Comparison of ENCODE assay signal across 12 cellular contexts in the genomic region with DNA sequence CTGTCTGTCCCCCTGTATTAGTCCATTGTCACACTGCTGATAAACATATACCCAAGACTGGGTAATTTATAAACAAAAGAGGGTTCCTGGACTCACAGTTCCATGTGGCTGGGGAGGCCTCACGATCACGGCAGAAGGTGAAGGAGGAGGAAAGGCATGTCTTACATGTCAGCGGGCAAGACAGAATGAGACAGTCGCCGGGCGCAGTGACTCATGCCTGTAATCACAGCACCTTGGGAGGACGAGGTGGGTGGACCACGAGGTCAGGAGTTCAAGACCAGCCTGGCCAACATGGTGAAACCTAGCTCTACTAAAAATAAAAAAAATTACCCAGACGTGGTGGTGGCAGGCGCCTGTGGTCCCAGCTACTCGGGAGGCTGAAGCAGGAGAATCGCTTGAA. TPM values are rescaled to one million over a fixed set of nuclear protein-coding genes. Genes with fewer than 3 reads are reported as not detected.
A peak's percentile ranks its signal among the peaks of the same experiment; 100 is the strongest.
DNase-seq lines count a peak whose midpoint lies in the region; ATAC-seq, FAIRE-seq and TF ChIP-seq lines count a peak whose summit lies in the region.
"Had no signal": no experiment of that assay in that cellular context is flagged by ENCODE, and none has a peak within 500 bp of the region (broad histone marks: within the 10 kb centered on the region; RNA-seq: fewer than 3 reads in every experiment).

No MANE protein-coding gene starts in this region.

- no peak overlapping the region for H2AK5ac ChIP-seq in H1 (ENCODE audit: low read depth, low read length)

- H3K23ac ChIP-seq in H1 (ENCODE audit: insufficient read length): no peak overlapping the region

- TF ChIP-seq CTCF in HCT116 (IDR thresholded peaks at IDR 0.05 in 2 of 3, conservative IDR thresholded peaks at IDR 0.05 in 1 of 3; ENCODE audit: borderline replicate concordance in 1 of 3, insufficient read depth in 1 of 3, low read depth in 2 of 3, low read length in 2 of 3): no peak
- no peak for TF ChIP-seq CTCF in H1 (IDR thresholded peaks at IDR 0.05; ENCODE audit: control extremely low read depth in 1 of 3, insufficient read depth in 1 of 3, low read depth in 1 of 3, low read length in 3 of 3)

- peak overlapping the region; percentile 50 for H3K4me2 ChIP-seq in HCT116 (ENCODE audit: low read length)
- H3K4me2 ChIP-seq in H1 (ENCODE audit: insufficient read depth in 1 of 2, low read depth in 2 of 2, low read length in 2 of 2): no peak overlapping the region

- H2AFZ ChIP-seq in HCT116 (ENCODE audit: low read depth, low read length, poor library complexity, severe bottlenecking): no peak overlapping the region
- H2AFZ ChIP-seq in H1 (ENCODE audit: low read length): no peak overlapping the region

- no peak overlapping the region for H3K14ac ChIP-seq in H1 (ENCODE audit: insufficient read length)

- H3K9me3 Mint-ChIP-seq in activated naive CD4-positive, alpha-beta T cell treated with anti-CD3 and anti-CD28 coated beads, Interleukin-2, amount 50 U/mL, for 24 hours: no peaks in the 10 kb centered on the region
- H3K9me3 Mint-ChIP-seq in activated naive CD4-positive, alpha-beta T cell treated with anti-CD3 and anti-CD28 coated beads, Interleukin-2, amount 10 ng/mL, durations not matched to agents 7 days and 5 days: peaks cover 9% of the 10 kb centered on the region
- H3K9me3 Mint-ChIP-seq in stimulated activated effector memory CD8-positive, alpha-beta T cell treated with anti-CD3 and anti-CD28 coated beads, Interleukin-12 subunit alpha, Interleukin-12 subunit beta, amount 100 ng/mL, for 72 hours: no peaks in the 10 kb centered on the region

- TF ChIP-seq POLR2A in HCT116 (IDR thresholded peaks at IDR 0.05; ENCODE audit: borderline replicate concordance, extremely low read depth, insufficient read depth, insufficient read length) (no peak), H1 (IDR thresholded peaks at IDR 0.05; ENCODE audit: control extremely low read depth in 1 of 2, low read depth in 2 of 2, low read length in 2 of 2) (no peak)

- BruUV-seq in HCT116 (replicated peaks; lab: Mats Ljungman, UMichigan): no TSS peak

- H4K8ac ChIP-seq in H1 (ENCODE audit: extremely low read depth, insufficient read depth, low read length): no peak overlapping the region

- no peak overlapping the region for H3K4me3 Mint-ChIP-seq in activated naive CD4-positive, alpha-beta T cell treated with anti-CD3 and anti-CD28 coated beads, Interleukin-2, amount 50 U/mL, for 24 hours
- H3K4me3 Mint-ChIP-seq in activated naive CD4-positive, alpha-beta T cell treated with anti-CD3 and anti-CD28 coated beads, Interleukin-2, amount 10 ng/mL, durations not matched to agents 7 days and 5 days: no peak overlapping the region
- H3K4me3 Mint-ChIP-seq in stimulated activated effector memory CD8-positive, alpha-beta T cell treated with anti-CD3 and anti-CD28 coated beads, Interleukin-12 subunit alpha, Interleukin-12 subunit beta, amount 100 ng/mL, for 72 hours: no peak overlapping the region

- TF ChIP-seq RAD21 in HCT116 (IDR thresholded peaks at IDR 0.05; ENCODE audit: low read depth) (no peak), H1 (IDR thresholded peaks at IDR 0.05 in 1 of 2, conservative IDR thresholded peaks at IDR 0.05 in 1 of 2; ENCODE audit: low read depth in 2 of 2, low read length in 2 of 2) (no peak)

- H3K9me3 ChIP-seq in HCT116 (ENCODE audit: control insufficient read depth in 1 of 2, insufficient read depth in 1 of 2, low read depth in 1 of 2, low read length in 2 of 2) (no peaks in the 10 kb centered on the region), H1 (ENCODE audit: insufficient read depth in 2 of 2, low read depth in 1 of 2, low read length in 1 of 2) (peaks cover 0 to 6% of the 10 kb centered on the region in 2 experiments; a peak in 2 of 4 replicates), small intestine (ENCODE audit: control insufficient read depth, low read depth) (no peaks in the 10 kb centered on the region)

- no peak for DNase-seq in activated naive CD4-positive, alpha-beta T cell treated with anti-CD3 and anti-CD28 coated beads, Interleukin-2, amount 10 ng/mL, durations not matched to agents 7 days and 5 days
- no peak for DNase-seq in HCT116 (ENCODE audit: low read depth, low spot score)
- no peak for DNase-seq in H1 (ENCODE audit: low read depth in 1 of 2, low spot score in 2 of 2)
- no peak for DNase-seq in stimulated activated effector memory CD8-positive, alpha-beta T cell treated with anti-CD3 and anti-CD28 coated beads, Interleukin-12 subunit alpha, Interleukin-12 subunit beta, amount 100 ng/mL, for 72 hours (ENCODE audit: low spot score in 2 of 2)
- no peak for DNase-seq in germinal center (ENCODE audit: low spot score)
- DNase-seq in small intestine: no peak
- no peak for DNase-seq in NCI-H345 (lab: John Stamatoyannopoulos, UW)
- DNase-seq: KBM-7, NCI-H1048, NCI-H2107, NCI-H69 had no signal

- H3K4me3 ChIP-seq in HCT116 (replicated peaks in 1 of 2; ENCODE audit: low read depth in 1 of 2, low read length in 2 of 2): no peak overlapping the region
- H3K4me3 ChIP-seq in H1 (ENCODE audit: extremely low read depth in 1 of 4, insufficient read depth in 2 of 4, low read depth in 3 of 4, low read length in 4 of 4): no peak overlapping the region
- no peak overlapping the region for H3K4me3 ChIP-seq in small intestine (ENCODE audit: low read depth in 1 of 2, low read length in 2 of 2)

- intact Hi-C loops in HCT116 (cut with micrococcal nuclease): no loop called here

- H3K4me1 ChIP-seq in HCT116 (ENCODE audit: control insufficient read depth in 1 of 2, insufficient read depth in 2 of 2, low read length in 2 of 2) (peaks cover 6 to 15% of the 10 kb centered on the region in 2 experiments; a peak in 2 of 4 replicates), H1 (replicated peaks in 1 of 4; ENCODE audit: control insufficient read depth in 3 of 4, insufficient read depth in 4 of 4, low read length in 3 of 4) (0 out of 7 replicates have a peak, but pooled peaks cover 0 to 2% (median 0%) of the 10 kb centered on the region in 4 experiments), small intestine (ENCODE audit: control insufficient read depth in 2 of 2, insufficient read depth in 1 of 2, low read depth in 1 of 2, low read length in 1 of 2) (no peaks in the 10 kb centered on the region)

- 92% methylated on average over 12 of the region's 12 CpGs; no CpG with 5 or more reads in 1 of the 2 experiments for WGBS in H1 (ENCODE audit: extremely low coverage in 1 of 2, insufficient coverage in 1 of 2, insufficient read length in 1 of 2, insufficient replicate concordance in 2 of 2, low coverage in 1 of 2, low lambda C conversion rate in 2 of 2, missing lambda C conversion rate in 1 of 2), 2 experiments
- WGBS in small intestine, 3 donors: 78 to 84% (median 83%) methylated on average over 12 of the region's 12 CpGs

- no peak overlapping the region for H2BK120ac ChIP-seq in H1 (replicated peaks; ENCODE audit: low read depth, low read length)

- H3K36me3 ChIP-seq in HCT116 (ENCODE audit: control insufficient read depth in 1 of 2, insufficient read depth in 2 of 2, low read length in 2 of 2): no peaks in the 10 kb centered on the region
- peaks cover 0 to 9% (median 4%) of the 10 kb centered on the region in 4 experiments; a peak in 2 of 8 replicates for H3K36me3 ChIP-seq in H1 (ENCODE audit: control insufficient read depth in 2 of 4, insufficient read depth in 4 of 4, low read length in 3 of 4)
- H3K36me3 ChIP-seq in small intestine (ENCODE audit: control insufficient read depth in 2 of 2, insufficient read depth in 2 of 2, low read length in 2 of 2): no peaks in the 10 kb centered on the region

- RAD21 ChIA-PET in HCT116 (lab: Charles Lee; ENCODE audit: low non-redundant PET in 1 of 2, low total read pairs in 2 of 2, uncharacterized antibody in 2 of 2, unreplicated experiment in 2 of 2): no interaction called here

- no peak overlapping the region for H2BK15ac ChIP-seq in H1 (ENCODE audit: low read length)

- TF ChIP-seq EP300 in H1 (IDR thresholded peaks at IDR 0.05; ENCODE audit: borderline replicate concordance in 1 of 2, low read depth in 2 of 2, low read length in 2 of 2): no peak

- FAIRE-seq in H1 (lab: Jason Lieb, UNC): no peak
- no peak for FAIRE-seq in small intestine (lab: Jason Lieb, UNC)

- H2BK5ac ChIP-seq in H1 (ENCODE audit: low read depth, low read length): no peak overlapping the region

- no peaks in the 10 kb centered on the region for H4K20me1 ChIP-seq in HCT116 (ENCODE audit: insufficient read depth)
- H4K20me1 ChIP-seq in H1 (replicated peaks in 1 of 2; ENCODE audit: control insufficient read depth in 1 of 2, insufficient read depth in 2 of 2, low read length in 2 of 2): no peaks in the 10 kb centered on the region

- H3K27me3 Mint-ChIP-seq in activated naive CD4-positive, alpha-beta T cell treated with anti-CD3 and anti-CD28 coated beads, Interleukin-2, amount 50 U/mL, for 24 hours: no peaks in the 10 kb centered on the region
- no peaks in the 10 kb centered on the region for H3K27me3 Mint-ChIP-seq in activated naive CD4-positive, alpha-beta T cell treated with anti-CD3 and anti-CD28 coated beads, Interleukin-2, amount 10 ng/mL, durations not matched to agents 7 days and 5 days

- H3K23me2 ChIP-seq in H1 (ENCODE audit: low read depth, low read length): no peaks in the 10 kb centered on the region

- H3K27me3 ChIP-seq in HCT116 (ENCODE audit: insufficient read depth, low read length) (no peaks in the 10 kb centered on the region), H1 (replicated peaks in 1 of 4; ENCODE audit: control insufficient read depth in 3 of 4, extremely low read depth in 1 of 4, insufficient read depth in 3 of 4, low read length in 3 of 4) (no peaks in the 10 kb centered on the region; a peak in 1 of 7 replicates), small intestine (ENCODE audit: control insufficient read depth in 2 of 2, insufficient read depth in 2 of 2, low read length in 2 of 2) (no peaks in the 10 kb centered on the region)

- H3K4me1 Mint-ChIP-seq in activated naive CD4-positive, alpha-beta T cell treated with anti-CD3 and anti-CD28 coated beads, Interleukin-2, amount 50 U/mL, for 24 hours: no peaks in the 10 kb centered on the region
- H3K4me1 Mint-ChIP-seq in activated naive CD4-positive, alpha-beta T cell treated with anti-CD3 and anti-CD28 coated beads, Interleukin-2, amount 10 ng/mL, durations not matched to agents 7 days and 5 days: no peaks in the 10 kb centered on the region
- H3K4me1 Mint-ChIP-seq in stimulated activated effector memory CD8-positive, alpha-beta T cell treated with anti-CD3 and anti-CD28 coated beads, Interleukin-12 subunit alpha, Interleukin-12 subunit beta, amount 100 ng/mL, for 72 hours: peaks cover 10% of the 10 kb centered on the region

- CTCF ChIA-PET in activated naive CD4-positive, alpha-beta T cell treated with anti-CD3 and anti-CD28 coated beads, Interleukin-2, amount 10 ng/mL, durations not matched to agents 7 days and 5 days (lab: Charles Lee): no interaction called here
- CTCF ChIA-PET in HCT116 (lab: Charles Lee): no interaction called here
- CTCF ChIA-PET in H1 (lab: Charles Lee; ENCODE audit: partially characterized antibody): no interaction called here

- no peak overlapping the region for H4K91ac ChIP-seq in H1 (replicated peaks; ENCODE audit: insufficient read length, low read length)

- H3K27ac Mint-ChIP-seq in activated naive CD4-positive, alpha-beta T cell treated with anti-CD3 and anti-CD28 coated beads, Interleukin-2, amount 50 U/mL, for 24 hours: peak overlapping the region; percentile 25
- H3K27ac Mint-ChIP-seq in activated naive CD4-positive, alpha-beta T cell treated with anti-CD3 and anti-CD28 coated beads, Interleukin-2, amount 10 ng/mL, durations not matched to agents 7 days and 5 days: no peak overlapping the region
- H3K27ac Mint-ChIP-seq in stimulated activated effector memory CD8-positive, alpha-beta T cell treated with anti-CD3 and anti-CD28 coated beads, Interleukin-12 subunit alpha, Interleukin-12 subunit beta, amount 100 ng/mL, for 72 hours: peak overlapping the region; percentile 71

- no peaks in the 10 kb centered on the region for H3K79me2 ChIP-seq in HCT116 (ENCODE audit: insufficient read depth, low read length)
- H3K79me2 ChIP-seq in H1 (ENCODE audit: control insufficient read depth in 1 of 2, insufficient read depth in 2 of 2, low read length in 2 of 2): no peaks in the 10 kb centered on the region

- H3K56ac ChIP-seq in H1 (replicated peaks; ENCODE audit: insufficient read length, low read depth, low read length): peak overlapping the region; percentile 16

- H3K4ac ChIP-seq in H1 (replicated peaks; ENCODE audit: insufficient read length, low read depth, low read length): no peak overlapping the region

- peaks cover 18% of the 10 kb centered on the region for H3K36me3 Mint-ChIP-seq in activated naive CD4-positive, alpha-beta T cell treated with anti-CD3 and anti-CD28 coated beads, Interleukin-2, amount 50 U/mL, for 24 hours
- H3K36me3 Mint-ChIP-seq in activated naive CD4-positive, alpha-beta T cell treated with anti-CD3 and anti-CD28 coated beads, Interleukin-2, amount 10 ng/mL, durations not matched to agents 7 days and 5 days: peaks cover 25% of the 10 kb centered on the region
- peaks cover 13% of the 10 kb centered on the region for H3K36me3 Mint-ChIP-seq in stimulated activated effector memory CD8-positive, alpha-beta T cell treated with anti-CD3 and anti-CD28 coated beads, Interleukin-12 subunit alpha, Interleukin-12 subunit beta, amount 100 ng/mL, for 72 hours

- peak; percentile 73 for ATAC-seq in HCT116
- ATAC-seq in stimulated activated effector memory CD8-positive, alpha-beta T cell treated with anti-CD3 and anti-CD28 coated beads, Interleukin-12 subunit alpha, Interleukin-12 subunit beta, amount 100 ng/mL, for 72 hours: no peak

- H3K9ac ChIP-seq in HCT116 (ENCODE audit: low read length) (no peak overlapping the region), H1 (replicated peaks in 1 of 4; ENCODE audit: extremely low read depth in 1 of 4, low read depth in 3 of 4, low read length in 3 of 4) (no peak overlapping the region)

- no peaks in the 10 kb centered on the region for H3K9me2 ChIP-seq in HCT116 (ENCODE audit: insufficient read depth)

- H3K79me1 ChIP-seq in H1 (ENCODE audit: low read depth, low read length): no peaks in the 10 kb centered on the region

- no peak overlapping the region for H2BK20ac ChIP-seq in H1 (ENCODE audit: low read length)

- H3K27ac ChIP-seq in HCT116 (ENCODE audit: low read depth, low read length): no peak overlapping the region
- H3K27ac ChIP-seq in H1 (ENCODE audit: low read depth, low read length): no peak overlapping the region
- no peak overlapping the region for H3K27ac ChIP-seq in small intestine (ENCODE audit: low read depth in 1 of 2, low read length in 1 of 2)

- H4K5ac ChIP-seq in H1 (ENCODE audit: insufficient read length, low read depth, low read length): no peak overlapping the region

- POLR2A ChIA-PET in HCT116 (lab: Charles Lee): no interaction called here
- POLR2A ChIA-PET in H1 (lab: Charles Lee; ENCODE audit: partially characterized antibody): no interaction called here

- H2BK12ac ChIP-seq in H1 (ENCODE audit: low read depth, low read length): no peak overlapping the region

- no peak overlapping the region for H3K18ac ChIP-seq in H1 (ENCODE audit: extremely low read depth, low read length)

RNA-seq across cellular contexts. Expression of a gene that starts 24.7 kb away (rescaled TPM):
- total RNA-seq in HCT116 (2021; ENCODE audit: unreplicated experiment): not detected
- 0.05 and 0.17 TPM in 2 replicates for polyA plus RNA-seq in HCT116 (2012)
- total RNA-seq in H1 (2021; fragmentation: NEBNext Ultra II Directional; extraction: Animal tissue kit (Norgen Biotek cat#: 25700)): not detected in 2 replicates
- polyA plus RNA-seq in H1 (2011; rRNA removed) (0.11 and 0.19 TPM in 2 replicates), small intestine (10 to 100 TPM in 1 of 3 donors, under 1 TPM in 1, not detected in 1; 0.54 to 10.6 TPM)
- polyA plus RNA-seq in H1 (2011; cell fraction: cytosol; rRNA removed): not detected
- polyA plus RNA-seq in H1 (2011; cell fraction: nucleus; rRNA removed): 0.09 TPM
- 0.87 to 1.4 TPM (median 1.1 TPM) in 4 replicates for polyA plus RNA-seq in H1 (2012, experiment 1 of 2)
- polyA plus RNA-seq in H1 (2012, experiment 2 of 2): not detected
- 0.08 TPM for polyA plus RNA-seq in H1 (2013, experiment 1 of 2)
- polyA plus RNA-seq in H1 (2013, experiment 2 of 2): 0.07 TPM
- not detected in 2 replicates for polyA minus RNA-seq in H1 (2011; rRNA and poly(A)+ RNA removed)
- not detected for polyA minus RNA-seq in H1 (2011; cell fraction: cytosol; rRNA and poly(A)+ RNA removed)
- not detected for polyA minus RNA-seq in H1 (2011; cell fraction: nucleus; rRNA and poly(A)+ RNA removed)

RNA-seq across cellular contexts. Expression of a gene that starts 30.6 kb away (rescaled TPM):
- 398 TPM for total RNA-seq in HCT116 (2021; ENCODE audit: unreplicated experiment)
- polyA plus RNA-seq in HCT116 (2012): 534 and 685 TPM in 2 replicates
- 487 and 514 TPM in 2 replicates for total RNA-seq in H1 (2021; fragmentation: NEBNext Ultra II Directional; extraction: Animal tissue kit (Norgen Biotek cat#: 25700))
- polyA plus RNA-seq in H1 (2011; rRNA removed): 1,220 and 1,529 TPM in 2 replicates
- 1,117 TPM for polyA plus RNA-seq in H1 (2011; cell fraction: cytosol; rRNA removed)
- 686 TPM for polyA plus RNA-seq in H1 (2011; cell fraction: nucleus; rRNA removed)
- 559 to 826 TPM (median 767 TPM) in 4 replicates for polyA plus RNA-seq in H1 (2012, experiment 1 of 2)
- polyA plus RNA-seq in H1 (2012, experiment 2 of 2): 674 TPM
- 424 TPM for polyA plus RNA-seq in H1 (2013, experiment 1 of 2)
- 418 TPM for polyA plus RNA-seq in H1 (2013, experiment 2 of 2)
- polyA minus RNA-seq in H1 (2011; rRNA and poly(A)+ RNA removed): 356 and 371 TPM in 2 replicates
- 639 TPM for polyA minus RNA-seq in H1 (2011; cell fraction: cytosol; rRNA and poly(A)+ RNA removed)
- 472 TPM for polyA minus RNA-seq in H1 (2011; cell fraction: nucleus; rRNA and poly(A)+ RNA removed)
- 100 to 1,000 TPM; 448 to 770 (median 710) TPM for polyA plus RNA-seq in small intestine
